ENCODE assay signal across 8 cellular contexts in genomic region chr4:140372607-140373327, GRCh38. TPM values are rescaled to one million over a fixed set of nuclear protein-coding genes. Genes with fewer than 3 reads are reported as not detected.
DNase-seq lines count a peak whose midpoint lies in the region; ATAC-seq, FAIRE-seq and TF ChIP-seq lines count a peak whose summit lies in the region.

No MANE protein-coding gene starts in this region.

- intact Hi-C loops in GM12878 (cut with micrococcal nuclease; ENCODE audit: unreplicated experiment), result loop anchor here (1.0 kb wide), 1 partner anchor 152 kb away; the partner anchor contains the start of gene ELMOD2
- intact Hi-C loops in kidney (cut with DNase I), result no loop called here

- H3K27me3 ChIP-seq in RWPE2 (ENCODE audit: insufficient read depth, poor library complexity, severe bottlenecking), result no peaks in the 10 kb centered on the region
- H3K27me3 ChIP-seq in GM12878 (replicated peaks in 1 of 2; ENCODE audit: control insufficient read depth in 2 of 2, insufficient read depth in 2 of 2, low read length in 1 of 2), result no peaks in the 10 kb centered on the region

- H3K27me3 Mint-ChIP-seq in stimulated activated memory B cell treated with anti-CD40 and anti-IgM and Interleukin-4, amounts not matched to agents 10 μg/mL and 1 μg/mL and 100 μg/mL, for 72 hours, result no peaks in the 10 kb centered on the region

- BruUV-seq in GM12878 (replicated peaks; lab: Mats Ljungman, UMichigan), result TSS peak; percentile 90

- DNase-seq in D341Med (ENCODE audit: low spot score), result peak; percentile 49
- no peak for DNase-seq in RWPE2 (ENCODE audit: low spot score)
- peak; percentile 28 for DNase-seq in GM12878 (ENCODE audit: low read depth, low spot score)
- DNase-seq in kidney, result no peak
- no peak for DNase-seq in foreskin melanocyte

- no peak for TF ChIP-seq RAD21 in GM12878 (IDR thresholded peaks at IDR 0.05; ENCODE audit: insufficient read depth, low read depth, low read length)

- H4K20me1 ChIP-seq in GM12878 (ENCODE audit: control insufficient read depth, insufficient read depth), result no peaks in the 10 kb centered on the region

- H3K27ac Mint-ChIP-seq in stimulated activated memory B cell treated with anti-CD40 and anti-IgM and Interleukin-4, amounts not matched to agents 10 μg/mL and 1 μg/mL and 100 μg/mL, for 72 hours, result no peak overlapping the region

- no peaks in the 10 kb centered on the region for H3K9me3 Mint-ChIP-seq in stimulated activated memory B cell treated with anti-CD40 and anti-IgM and Interleukin-4, amounts not matched to agents 10 μg/mL and 1 μg/mL and 100 μg/mL, for 72 hours

- peak overlapping the region; percentile 88 for H3K4me3 ChIP-seq in RWPE2 (ENCODE audit: severe bottlenecking)
- H3K4me3 ChIP-seq in GM12878, result peak overlapping the region; percentile 80
- peak overlapping the region; percentile 80 to 95 for H3K4me3 ChIP-seq in kidney (ENCODE audit: low read length in 2 of 2)

- peak; percentile 40 for ATAC-seq in GM19324 (IDR thresholded peaks at IDR 0.05; ENCODE audit: low FRiP score, unreplicated experiment)
- peak; percentile 67 for ATAC-seq in HG03175 (IDR thresholded peaks at IDR 0.05; ENCODE audit: unreplicated experiment)
- peak; percentile 4; the same call in 1 of the 3 replicates for ATAC-seq in RWPE2 (ENCODE audit: low read depth)
- ATAC-seq in GM12878, result peak; percentile 80
- peak; percentile 85 for ATAC-seq in stimulated activated memory B cell treated with anti-CD40 and anti-IgM and Interleukin-4, amounts not matched to agents 10 μg/mL and 1 μg/mL and 100 μg/mL, for 72 hours

- CTCF ChIA-PET in GM12878 (lab: Yijun Ruan, JAX), result interaction anchor here (0.7 to 7.3 kb wide), 11 partner anchors 11 to 1075 kb away, joined by 3 to 86 read pairs (median 3); partner anchors contain the start of gene ELMOD2

- H3K4me1 Mint-ChIP-seq in stimulated activated memory B cell treated with anti-CD40 and anti-IgM and Interleukin-4, amounts not matched to agents 10 μg/mL and 1 μg/mL and 100 μg/mL, for 72 hours, result peaks cover 37% of the 10 kb centered on the region

- FAIRE-seq in GM12878 (lab: Jason Lieb, UNC) (no peak), kidney (lab: Jason Lieb, UNC) (no peak)

- peaks cover 4% of the 10 kb centered on the region for H3K36me3 Mint-ChIP-seq in stimulated activated memory B cell treated with anti-CD40 and anti-IgM and Interleukin-4, amounts not matched to agents 10 μg/mL and 1 μg/mL and 100 μg/mL, for 72 hours

- TF ChIP-seq CTCF in RWPE2 (IDR thresholded peaks at IDR 0.05; ENCODE audit: poor library complexity, severe bottlenecking) (no peak), GM12878 (IDR thresholded peaks at IDR 0.05 in 2 of 3, conservative IDR thresholded peaks at IDR 0.05 in 1 of 3; ENCODE audit: control insufficient read depth in 2 of 3, extremely low read depth in 1 of 3, insufficient read depth in 1 of 3, low read depth in 3 of 3, low read length in 3 of 3) (peak in 1 of 3 experiments; percentile 38; a peak in 1 of 6 replicates), kidney (IDR thresholded peaks at IDR 0.05; ENCODE audit: borderline replicate concordance, extremely low read depth, insufficient read depth) (peak; percentile 4)

- TF ChIP-seq POLR2A in GM12878 (IDR thresholded peaks at IDR 0.05; ENCODE audit: low read depth, low read length), result no peak

- SMC1A ChIA-PET in GM12878 (lab: Charles Lee; ENCODE audit: uncharacterized antibody, unreplicated experiment), result interaction anchor here (1.0 to 2.6 kb wide), 7 partner anchors 9 to 1197 kb away, joined by 3 to 11 read pairs (median 3); no protein-coding TSS in a partner anchor

- H3K4me1 ChIP-seq in RWPE2 (ENCODE audit: insufficient read depth, poor library complexity, severe bottlenecking), result peaks cover 22% of the 10 kb centered on the region
- peaks cover 7% of the 10 kb centered on the region for H3K4me1 ChIP-seq in GM12878 (ENCODE audit: control insufficient read depth, insufficient read depth, low read length)
- H3K4me1 ChIP-seq in kidney (ENCODE audit: control insufficient read depth in 1 of 2, insufficient read depth in 1 of 2, low read depth in 1 of 2, low read length in 2 of 2), result peaks cover 7% of the 10 kb centered on the region in 2 donors

- no peaks in the 10 kb centered on the region for H3K9me3 ChIP-seq in RWPE2 (ENCODE audit: severe bottlenecking)
- no peaks in the 10 kb centered on the region for H3K9me3 ChIP-seq in GM12878 (replicated peaks; ENCODE audit: control insufficient read depth, insufficient read depth, low read length)
- no peaks in the 10 kb centered on the region for H3K9me3 ChIP-seq in kidney (ENCODE audit: control insufficient read depth in 1 of 2, low read length in 2 of 2)

- POLR2A ChIA-PET in GM12878 (lab: Charles Lee), result interaction anchor here (1.3 to 2.1 kb wide), 2 partner anchors 10 to 152 kb away, joined by 4 to 11 read pairs; partner anchors contain the start of gene ELMOD2

- RAD21 ChIA-PET in GM12878 (lab: Charles Lee; ENCODE audit: unreplicated experiment), result interaction anchor here (1.0 to 2.4 kb wide), 6 partner anchors 10 to 478 kb away, joined by 3 to 12 read pairs (median 4); partner anchors contain the start of gene ELMOD2

- no peak overlapping the region for H3K4me3 Mint-ChIP-seq in stimulated activated memory B cell treated with anti-CD40 and anti-IgM and Interleukin-4, amounts not matched to agents 10 μg/mL and 1 μg/mL and 100 μg/mL, for 72 hours

- in situ Hi-C loops in GM12878 (cut with MboI), result loop anchor here (10.0 kb wide), 1 partner anchor 152 kb away; the partner anchor contains the start of gene ELMOD2

- H3K79me2 ChIP-seq in GM12878 (ENCODE audit: control insufficient read depth, insufficient read depth, low read length), result peaks cover 26% of the 10 kb centered on the region

- 5% methylated on average over 22 of the region's 22 CpGs for WGBS in GM12878 (ENCODE audit: insufficient coverage, insufficient replicate concordance, low lambda C conversion rate, missing lambda C conversion rate)

- peak overlapping the region; percentile 90 for H2AFZ ChIP-seq in GM12878 (ENCODE audit: control insufficient read depth, low read depth, low read length)

- peak overlapping the region; percentile 70 for H3K4me2 ChIP-seq in GM12878 (ENCODE audit: control insufficient read depth, insufficient read depth)

- 0 out of 2 replicates have a peak, but pooled peaks cover 4% of the 10 kb centered on the region for H3K36me3 ChIP-seq in RWPE2 (ENCODE audit: low read depth)
- no peaks in the 10 kb centered on the region for H3K36me3 ChIP-seq in GM12878 (ENCODE audit: control insufficient read depth in 2 of 2, insufficient read depth in 2 of 2, low read length in 1 of 2)
- no peaks in the 10 kb centered on the region for H3K36me3 ChIP-seq in kidney (ENCODE audit: control insufficient read depth in 1 of 2, insufficient read depth in 2 of 2, low read length in 2 of 2)

- H3K27ac ChIP-seq in RWPE2 (ENCODE audit: poor library complexity, severe bottlenecking) (peak overlapping the region; percentile 77), GM12878 (ENCODE audit: control insufficient read depth, insufficient read depth) (peak overlapping the region; percentile 50), kidney (ENCODE audit: low read depth in 2 of 2, low read length in 2 of 2) (peak overlapping the region; percentile 47 to 63)

- H3K9ac ChIP-seq in GM12878 (ENCODE audit: control insufficient read depth, insufficient read depth, low read length) (peak overlapping the region; percentile 67), kidney (ENCODE audit: low read length in 2 of 2) (peak overlapping the region; percentile 21 to 77)

- TF ChIP-seq EP300 in GM12878 (IDR thresholded peaks at IDR 0.05; ENCODE audit: borderline replicate concordance in 1 of 2, control insufficient read depth in 1 of 2, low read depth in 2 of 2, low read length in 2 of 2), result no peak

TF ChIP-seq in GM12878, 131 proteins besides CTCF, POLR2A, EP300 and RAD21 (continues in another document):
- TF ChIP-seq NR2C2 (IDR thresholded peaks at IDR 0.05; ENCODE audit: borderline replicate concordance, control insufficient read depth, insufficient read length, low read depth), result no peak

RNA-seq across cellular contexts. Expression of gene SCOC, which starts 0.7 kb away (rescaled TPM):
- 12.3 and 14.4 TPM in 2 replicates for total RNA-seq in GM12878 (2013; cell fraction: nucleolus; rRNA removed)
- total RNA-seq in GM12878 (2014; rRNA removed), result 28.2 and 40.6 TPM in 2 replicates
- total RNA-seq in GM12878 (2014; rRNA removed; fragmentation: Illumina TruSeq; extraction: Trizol), result 49.3 and 51.9 TPM in 2 replicates
- total RNA-seq in GM12878 (2021), result 38.3 and 39.3 TPM in 2 replicates
- polyA plus RNA-seq in GM12878 (2011; ENCODE audit: low read depth), result 14.8 TPM
- 50.8 and 99.7 TPM in 2 replicates for polyA plus RNA-seq in GM12878 (2011; rRNA removed)
- polyA plus RNA-seq in GM12878 (2011; cell fraction: cytosol; rRNA removed), result 9.1 and 9.9 TPM in 2 replicates
- 8.6 and 8.7 TPM in 2 replicates for polyA plus RNA-seq in GM12878 (2011; cell fraction: nucleus; rRNA removed)
- 23.9 and 36.6 TPM in 2 replicates for polyA plus RNA-seq in GM12878 (2012)
- polyA plus RNA-seq in GM12878 (2014; fragmentation: Illumina TruSeq; extraction: Trizol), result 57.2 and 82.5 TPM in 2 replicates
- 100 to 1,000 TPM; 118 to 154 TPM for polyA plus RNA-seq in GM12878 (2014; fragmentation: Nextera tagmentation; extraction: Ambion mirVana)
- polyA plus RNA-seq in GM12878 (2014; rRNA removed), result 24.2 and 38.0 TPM in 2 replicates
- 100 to 1,000 TPM in 1 of 2 experiments, 10 to 100 TPM in 1; 92.5 to 106 TPM for polyA plus RNA-seq in GM12878 (2016; fragmentation: Nextera tagmentation; extraction: Ambion mirVana)
- polyA minus RNA-seq in GM12878 (2011; rRNA and poly(A)+ RNA removed), result 6.3 and 12.5 TPM in 2 replicates
- polyA minus RNA-seq in GM12878 (2011; cell fraction: cytosol; rRNA and poly(A)+ RNA removed), result 7.9 and 8.8 TPM in 2 replicates
- 17.0 and 24.6 TPM in 2 replicates for polyA minus RNA-seq in GM12878 (2011; cell fraction: nucleus; rRNA and poly(A)+ RNA removed)
- total RNA-seq in kidney, result 74.1 TPM
- 99.4 TPM for polyA plus RNA-seq in kidney (ENCODE audit: insufficient read depth, low read depth, low replicate concordance)

RNA-seq across cellular contexts. Expression of gene CLGN, which starts 54.7 kb away (rescaled TPM):
- not detected in 2 replicates for total RNA-seq in GM12878 (2013; cell fraction: nucleolus; rRNA removed)
- total RNA-seq in GM12878 (2014; rRNA removed), result 0.51 and 0.60 TPM in 2 replicates
- 1.0 and 1.1 TPM in 2 replicates for total RNA-seq in GM12878 (2014; rRNA removed; fragmentation: Illumina TruSeq; extraction: Trizol)
- 0.61 and 0.64 TPM in 2 replicates for total RNA-seq in GM12878 (2021)
- 0.60 TPM for polyA plus RNA-seq in GM12878 (2011; ENCODE audit: low read depth)
- polyA plus RNA-seq in GM12878 (2011; rRNA removed), result 0.06 and 0.11 TPM in 2 replicates
- polyA plus RNA-seq in GM12878 (2011; cell fraction: cytosol; rRNA removed), result 0.02 TPM in 1 of 2 replicates, not detected in the other
- polyA plus RNA-seq in GM12878 (2011; cell fraction: nucleus; rRNA removed), result not detected in 2 replicates
- polyA plus RNA-seq in GM12878 (2012), result 0.53 and 0.73 TPM in 2 replicates
- 0.87 and 1.5 TPM in 2 replicates for polyA plus RNA-seq in GM12878 (2014; fragmentation: Illumina TruSeq; extraction: Trizol)
- under 1 TPM; 0.53 to 0.73 TPM for polyA plus RNA-seq in GM12878 (2014; fragmentation: Nextera tagmentation; extraction: Ambion mirVana)
- 0.27 and 0.55 TPM in 2 replicates for polyA plus RNA-seq in GM12878 (2014; rRNA removed)
- under 1 TPM; 0.59 to 0.71 TPM for polyA plus RNA-seq in GM12878 (2016; fragmentation: Nextera tagmentation; extraction: Ambion mirVana)
- polyA minus RNA-seq in GM12878 (2011; rRNA and poly(A)+ RNA removed), result not detected in 2 replicates
- polyA minus RNA-seq in GM12878 (2011; cell fraction: cytosol; rRNA and poly(A)+ RNA removed), result not detected in 2 replicates
- not detected in 2 replicates for polyA minus RNA-seq in GM12878 (2011; cell fraction: nucleus; rRNA and poly(A)+ RNA removed)
- 0.44 TPM for total RNA-seq in kidney
- 0.54 TPM for polyA plus RNA-seq in kidney (ENCODE audit: insufficient read depth, low read depth, low replicate concordance)

Comparison
In these comparisons a context has a peak if more than half of its experiments do, and no peak if none do; other contexts are left out.
1. DNase-seq: peak in D341Med (single experiment) and GM12878 (single experiment); none in RWPE2 (single experiment), kidney (single experiment) and foreskin melanocyte (single experiment).
2. ATAC-seq: peak in every context shown above with its lines; median percentile 85 in stimulated activated memory B cell treated with anti-CD40 and anti-IgM and Interleukin-4, amounts not matched to agents 10 μg/mL and 1 μg/mL and 100 μg/mL, for 72 hours; 80 in GM12878; 67 in HG03175; 40 in GM19324; 4 in RWPE2.
3. Peak in every context shown above with its lines, with median percentiles within 50 percentile points of each other: H3K27ac ChIP-seq and H3K4me3 ChIP-seq.